ENCODE assay signal across 9 cellular contexts in genomic region chr18:58716046-58716766, GRCh38. TPM values are rescaled to one million over a fixed set of nuclear protein-coding genes. Genes with fewer than 3 reads are reported as not detected.
DNase-seq lines count a peak whose midpoint lies in the region; ATAC-seq and TF ChIP-seq lines count a peak whose summit lies in the region.
"Had no signal": no experiment of that assay in that cellular context is flagged by ENCODE, and none has a peak within 500 bp of the region (broad histone marks: within the 10 kb centered on the region; RNA-seq: fewer than 3 reads in every experiment).

No MANE protein-coding gene starts in this region.

- CTCF ChIA-PET in T-cell (lab: Charles Lee) = interaction anchor here in 1 of 2 donors (0.6 to 1.6 kb wide), 3 partner anchors 32 to 354 kb away, joined by 3 to 5 read pairs (median 4); no protein-coding TSS in a partner anchor
- CTCF ChIA-PET in naive thymus-derived CD4-positive, alpha-beta T cell (lab: Charles Lee) = interaction anchor here (0.7 to 1.8 kb wide), 4 partner anchors 16 to 48 kb away, joined by 3 to 7 read pairs (median 3); partner anchors contain the start of gene MALT1

- no peak overlapping the region for H3K4me3 ChIP-seq in naive thymus-derived CD4-positive, alpha-beta T cell (ENCODE audit: low read length)
- no peak overlapping the region for H3K4me3 ChIP-seq in left lung

- peaks cover 47% of the 10 kb centered on the region for H3K36me3 Mint-ChIP-seq in T-cell
- H3K36me3 Mint-ChIP-seq in naive thymus-derived CD4-positive, alpha-beta T cell = peaks cover 6 to 39% (median 31%) of the 10 kb centered on the region in 5 donors

- no peaks in the 10 kb centered on the region for H3K9me3 ChIP-seq in naive thymus-derived CD4-positive, alpha-beta T cell (ENCODE audit: control insufficient read depth in 2 of 3, low read length in 3 of 3)
- H3K9me3 ChIP-seq in left lung = no peaks in the 10 kb centered on the region

- H3K9me3 Mint-ChIP-seq in T-cell = no peaks in the 10 kb centered on the region
- no peaks in the 10 kb centered on the region for H3K9me3 Mint-ChIP-seq in naive thymus-derived CD4-positive, alpha-beta T cell

- peaks cover 62 to 73% (median 63%) of the 10 kb centered on the region in 3 donors for H3K4me1 Mint-ChIP-seq in T-cell
- H3K4me1 Mint-ChIP-seq in naive thymus-derived CD4-positive, alpha-beta T cell = peaks cover 38 to 92% (median 76%) of the 10 kb centered on the region in 7 donors

- H3K27me3 Mint-ChIP-seq in T-cell = no peaks in the 10 kb centered on the region
- no peaks in the 10 kb centered on the region for H3K27me3 Mint-ChIP-seq in naive thymus-derived CD4-positive, alpha-beta T cell

- peak overlapping the region; percentile 92 to 94 for H3K27ac Mint-ChIP-seq in T-cell
- peak overlapping the region; percentile 77 to 94 (median 87) for H3K27ac Mint-ChIP-seq in naive thymus-derived CD4-positive, alpha-beta T cell

- intact Hi-C loops in naive thymus-derived CD4-positive, alpha-beta T cell (cut with micrococcal nuclease) = loop anchor here (1.0 to 5.0 kb wide), 6 partner anchors 19 to 187 kb away; partner anchors contain the start of gene MALT1 (in 2 of the 2)
- intact Hi-C loops in left lung (cut with DNase I) = no loop called here

- POLR2A ChIA-PET in T-cell (lab: Charles Lee) = interaction anchor here in 1 of 2 donors (1.0 kb wide), 1 partner anchor 26 kb away, joined by 4 read pairs; no protein-coding TSS in a partner anchor
- POLR2A ChIA-PET in naive thymus-derived CD4-positive, alpha-beta T cell (lab: Charles Lee) = interaction anchor here (0.8 to 4.2 kb wide), 5 partner anchors 25 to 58 kb away, joined by 3 to 27 read pairs (median 4); partner anchors contain the start of gene MALT1

- peak overlapping the region; percentile 42 to 67 (median 64) for H3K4me3 Mint-ChIP-seq in T-cell
- H3K4me3 Mint-ChIP-seq in naive thymus-derived CD4-positive, alpha-beta T cell = peak overlapping the region; percentile 63 to 92 (median 80)

- DNase-seq in T-cell (no peak), left lung (no peak), NOMO-1 treated with dmso at 0.1 percent for 144 hours (lab: John Stamatoyannopoulos, UW; ENCODE audit: unreplicated experiment) (no peak)
- DNase-seq in naive thymus-derived CD4-positive, alpha-beta T cell = peak in 7 of 9 donors; percentile 19 to 59 (median 44)
- DNase-seq: NCI-H1930 had no signal

- H3K27me3 ChIP-seq in naive thymus-derived CD4-positive, alpha-beta T cell (ENCODE audit: control insufficient read depth in 2 of 2, insufficient read depth in 2 of 2, low read length in 2 of 2) = no peaks in the 10 kb centered on the region
- no peaks in the 10 kb centered on the region for H3K27me3 ChIP-seq in left lung

- H3K36me3 ChIP-seq in naive thymus-derived CD4-positive, alpha-beta T cell (ENCODE audit: control insufficient read depth in 2 of 3, insufficient read depth in 3 of 3, low read length in 3 of 3) = peaks cover 0 to 6% (median 4%) of the 10 kb centered on the region in 3 experiments
- H3K36me3 ChIP-seq in left lung = peaks cover 0 to 10% of the 10 kb centered on the region in 2 donors

- H3K4me1 ChIP-seq in naive thymus-derived CD4-positive, alpha-beta T cell (ENCODE audit: control insufficient read depth in 2 of 2, insufficient read depth in 2 of 2, low read length in 2 of 2) = peaks cover 25 to 32% of the 10 kb centered on the region in 2 donors
- peaks cover 6 to 12% of the 10 kb centered on the region in 2 donors for H3K4me1 ChIP-seq in left lung

- no peak for TF ChIP-seq CTCF in left lung (IDR thresholded peaks at IDR 0.05)

- ATAC-seq in GM18511 (IDR thresholded peaks at IDR 0.05; ENCODE audit: unreplicated experiment) (peak; percentile 87), HG02623 (IDR thresholded peaks at IDR 0.05; ENCODE audit: unreplicated experiment) (peak; percentile 83), T-cell (replicated peaks in 1 of 4) (peak; percentile 84 to 92 (median 89)), SK-N-SH treated with all-trans-retinoic acid at 6 μM for 48 hours (no peak), GM19455 (IDR thresholded peaks at IDR 0.05; ENCODE audit: unreplicated experiment) (no peak), left lung (no peak)
- peak; percentile 86 for ATAC-seq in naive thymus-derived CD4-positive, alpha-beta T cell

- H3K27ac ChIP-seq in naive thymus-derived CD4-positive, alpha-beta T cell (ENCODE audit: low read depth, low read length) = peak overlapping the region; percentile 44
- no peak overlapping the region for H3K27ac ChIP-seq in left lung

TF ChIP-seq in SK-N-SH treated with all-trans-retinoic acid at 6 μM for 48 hours, 23 proteins besides CTCF, POLR2A, EP300 and RAD21:
- TF ChIP-seq BACH2 (CRISPR knock-in tag; IDR thresholded peaks at IDR 0.05; ENCODE audit: borderline replicate concordance) = no peak
- no peak for TF ChIP-seq CSRNP3 (CRISPR knock-in tag; IDR thresholded peaks at IDR 0.05)
- no peak for TF ChIP-seq ZFP3 (CRISPR knock-in tag; IDR thresholded peaks at IDR 0.05)
- no peak for TF ChIP-seq ZNF70 (CRISPR knock-in tag; IDR thresholded peaks at IDR 0.05)
- no peak for TF ChIP-seq PATZ1 (CRISPR knock-in tag; IDR thresholded peaks at IDR 0.05; ENCODE audit: borderline replicate concordance)
- no peak for TF ChIP-seq ZC3H10 (CRISPR knock-in tag; IDR thresholded peaks at IDR 0.05)
- TF ChIP-seq TOX (CRISPR knock-in tag; IDR thresholded peaks at IDR 0.05; ENCODE audit: borderline replicate concordance) = no peak
- TF ChIP-seq SNAI2 (CRISPR knock-in tag; IDR thresholded peaks at IDR 0.05) = no peak
- no peak for TF ChIP-seq ZFP30 (CRISPR knock-in tag; IDR thresholded peaks at IDR 0.05)

RNA-seq across cellular contexts. Expression of gene MALT1, which starts 44.9 kb away (rescaled TPM):
- 10 to 100 TPM; 54.5 to 83.2 (median 69.5) TPM for total RNA-seq in T-cell
- 100 to 1,000 TPM in 1 of 5 experiments, 10 to 100 TPM in 4; 50.0 to 101 (median 80.0) TPM for total RNA-seq in naive thymus-derived CD4-positive, alpha-beta T cell
- 10 to 100 TPM; 43.8 to 52.1 TPM for polyA plus RNA-seq in naive thymus-derived CD4-positive, alpha-beta T cell
- total RNA-seq in left lung = 10 to 100 TPM; 17.1 to 23.0 TPM

Comparison
In these comparisons a context has a peak if more than half of its experiments do, and no peak if none do; other contexts are left out.
1. ATAC-seq: peak in GM18511 (single experiment), HG02623 (single experiment), T-cell (4 of 4) and naive thymus-derived CD4-positive, alpha-beta T cell (single experiment); none in SK-N-SH treated with all-trans-retinoic acid at 6 μM for 48 hours (single experiment), GM19455 (single experiment) and left lung (single experiment).
2. DNase-seq: peak in naive thymus-derived CD4-positive, alpha-beta T cell (7 of 9); none in T-cell (0 of 34), left lung (0 of 2) and NOMO-1 treated with dmso at 0.1 percent for 144 hours (single experiment).
3. intact Hi-C loops: an anchor here in naive thymus-derived CD4-positive, alpha-beta T cell (1.0 to 5.0 kb wide); none called in left lung.